Comparison of ENCODE assay signal across 13 cellular contexts in the genomic region with DNA sequence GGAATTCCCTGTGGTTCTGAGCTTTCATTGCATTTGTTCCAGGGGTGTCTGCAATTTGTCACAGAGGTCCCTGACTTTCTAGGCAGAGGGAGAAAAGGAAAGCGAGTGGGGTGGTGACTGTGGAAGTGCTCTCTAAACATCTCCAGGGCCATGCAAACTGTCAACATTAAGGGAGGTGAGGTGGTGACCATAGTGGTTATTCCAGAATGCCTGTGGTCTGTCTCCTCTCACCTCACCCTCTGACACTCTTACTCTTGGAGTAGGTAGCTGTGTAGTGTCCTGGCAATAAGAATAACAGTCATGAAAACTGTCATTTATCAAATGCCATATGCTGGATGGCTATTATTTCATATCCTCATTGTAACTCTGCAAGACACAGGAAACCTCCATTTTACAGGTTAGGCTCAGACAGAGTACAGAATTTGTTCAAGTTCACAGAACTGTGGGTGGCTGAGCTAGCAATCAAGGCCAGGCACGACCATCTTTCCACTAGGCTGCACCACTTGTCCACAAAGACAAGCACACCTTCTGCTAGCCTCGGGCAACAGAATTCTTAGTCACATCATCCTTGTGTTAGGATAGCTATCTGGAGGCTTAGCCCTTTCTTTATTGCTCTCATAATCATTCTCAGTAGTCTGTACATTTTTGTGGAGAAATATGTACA.
DNase-seq lines count a peak whose midpoint lies in the region; ATAC-seq and TF ChIP-seq lines count a peak whose summit lies in the region.
"Had no signal": no experiment of that assay in that cellular context is flagged by ENCODE, and none has a peak within 500 bp of the region (broad histone marks: within the 10 kb centered on the region; RNA-seq: fewer than 3 reads in every experiment).

No MANE protein-coding gene starts in this region.

- ATAC-seq in DND-41 (ENCODE audit: insufficient read depth, low read depth) (no peak), GM18519 (IDR thresholded peaks at IDR 0.05; ENCODE audit: low FRiP score, unreplicated experiment) (peak; percentile 35)
- ATAC-seq: gastroesophageal sphincter had no signal

- no peaks in the 10 kb centered on the region for H3K4me1 ChIP-seq in DND-41 (ENCODE audit: insufficient read depth, low read length)
- peaks cover 17% of the 10 kb centered on the region for H3K4me1 ChIP-seq in Loucy (ENCODE audit: insufficient read depth, low read length, poor library complexity, severe bottlenecking)
- H3K4me1 ChIP-seq in mammary epithelial cell (ENCODE audit: insufficient read depth, low read length), result no peaks in the 10 kb centered on the region
- no peaks in the 10 kb centered on the region for H3K4me1 ChIP-seq in colonic mucosa
- H3K4me1 ChIP-seq: gastroesophageal sphincter, upper lobe of left lung had no signal

- TF ChIP-seq CTCF in DND-41 (IDR thresholded peaks at IDR 0.05; ENCODE audit: borderline replicate concordance, extremely low read depth, low read length, poor library complexity, severe bottlenecking), result peak; percentile 12
- TF ChIP-seq CTCF in Loucy (conservative IDR thresholded peaks at IDR 0.05; ENCODE audit: low read length), result peak; percentile 24; the same call in 1 of the 2 replicates
- TF ChIP-seq CTCF in mammary epithelial cell (conservative IDR thresholded peaks at IDR 0.05 in 1 of 2, IDR thresholded peaks at IDR 0.05 in 1 of 2; ENCODE audit: extremely low read depth in 1 of 2, insufficient read depth in 1 of 2, low read depth in 1 of 2, low read length in 2 of 2), result peak; percentile 12 to 40
- TF ChIP-seq CTCF in colonic mucosa (IDR thresholded peaks at IDR 0.05), result no peak

- H2AFZ ChIP-seq in DND-41 (ENCODE audit: low read depth, low read length), result no peak overlapping the region
- peak overlapping the region; percentile 34 for H2AFZ ChIP-seq in Loucy (ENCODE audit: low read length)
- H2AFZ ChIP-seq in mammary epithelial cell (ENCODE audit: low read depth, low read length), result no peak overlapping the region

- CTCF ChIA-PET in mammary epithelial cell (lab: Charles Lee; ENCODE audit: low non-redundant PET), result no interaction called here

- H3K36me3 ChIP-seq in DND-41 (ENCODE audit: insufficient read depth, low read length) (no peaks in the 10 kb centered on the region), Loucy (ENCODE audit: insufficient read depth, low read length) (no peaks in the 10 kb centered on the region), mammary epithelial cell (ENCODE audit: insufficient read depth, low read length) (no peaks in the 10 kb centered on the region), colonic mucosa (no peaks in the 10 kb centered on the region)
- H3K36me3 ChIP-seq: gastroesophageal sphincter, upper lobe of left lung had no signal

- H3K9ac ChIP-seq in DND-41 (ENCODE audit: low read depth, low read length) (no peak overlapping the region), Loucy (ENCODE audit: low read depth, low read length, poor library complexity, severe bottlenecking) (no peak overlapping the region), mammary epithelial cell (ENCODE audit: insufficient read depth, low read length) (no peak overlapping the region), colonic mucosa (ENCODE audit: low read depth in 2 of 2, low read length in 2 of 2) (no peak overlapping the region)

- H3K9me3 ChIP-seq in DND-41 (ENCODE audit: insufficient read depth, low read length, severe bottlenecking), result no peaks in the 10 kb centered on the region
- no peaks in the 10 kb centered on the region for H3K9me3 ChIP-seq in Loucy (ENCODE audit: insufficient read depth, low read depth, low read length)
- H3K9me3 ChIP-seq in mammary epithelial cell (replicated peaks; ENCODE audit: insufficient read depth, low read length), result no peaks in the 10 kb centered on the region
- no peaks in the 10 kb centered on the region for H3K9me3 ChIP-seq in colonic mucosa
- H3K9me3 ChIP-seq: gastroesophageal sphincter, upper lobe of left lung had no signal

- no peaks in the 10 kb centered on the region for H3F3A ChIP-seq in Loucy (ENCODE audit: low read depth)

- dilution Hi-C loops in mammary epithelial cell (cut with HindIII; ENCODE audit: low sequenced_read_pairs), result no loop called here

- intact Hi-C loops in mammary epithelial cell (cut with micrococcal nuclease), result no loop called here
- intact Hi-C loops in colonic mucosa (cut with DNase I), result no loop called here

- no peak overlapping the region for H3K4me2 ChIP-seq in DND-41 (ENCODE audit: insufficient read depth, low read length)
- peak overlapping the region; percentile 11 for H3K4me2 ChIP-seq in Loucy (ENCODE audit: low read depth, low read length, poor library complexity, severe bottlenecking)
- H3K4me2 ChIP-seq in mammary epithelial cell (ENCODE audit: insufficient read depth, low read depth, low read length), result no peak overlapping the region

- H3K9me2 ChIP-seq in Loucy (replicated peaks; ENCODE audit: low read depth, low read length), result no peaks in the 10 kb centered on the region

- DNase-seq in DND-41 (no peak), mammary epithelial cell (peak; percentile 53), colonic mucosa (no peak), DMS 273 treated with DMSO at 0.1 percent for 48 hours (lab: John Stamatoyannopoulos, UW) (no peak), activated gamma-delta T cell treated with Interleukin-2 at 50 U/mL for 16 hours (no peak), NCI-H774 (lab: John Stamatoyannopoulos, UW) (no peak)
- DNase-seq: midbrain, NCI-H446 treated with DMSO at 0.1 percent for 48 hours, T-helper 17 cell, upper lobe of left lung had no signal

- in situ Hi-C loops in mammary epithelial cell (cut with MboI; ENCODE audit: low sequenced_read_pairs in 2 of 2), result no loop called here

- no TSS peak for BruUV-seq in mammary epithelial cell (replicated peaks; lab: Mats Ljungman, UMichigan)

- 45% methylated on average over 2 of the region's 3 CpGs for WGBS in mammary epithelial cell (ENCODE audit: low coverage, missing lambda C conversion rate)

- no peaks in the 10 kb centered on the region for H3K79me2 ChIP-seq in DND-41 (ENCODE audit: insufficient read depth, low read length)
- no peaks in the 10 kb centered on the region for H3K79me2 ChIP-seq in Loucy (ENCODE audit: insufficient read depth, low read length)
- H3K79me2 ChIP-seq in mammary epithelial cell (ENCODE audit: insufficient read depth, low read length), result no peaks in the 10 kb centered on the region

- H3K27me3 ChIP-seq in DND-41 (ENCODE audit: insufficient read depth, low read length, poor library complexity) (no peaks in the 10 kb centered on the region), Loucy (ENCODE audit: insufficient read depth, low read length, poor library complexity, severe bottlenecking) (no peaks in the 10 kb centered on the region), mammary epithelial cell (ENCODE audit: insufficient read depth, low read length) (peaks cover 5% of the 10 kb centered on the region), colonic mucosa (no peaks in the 10 kb centered on the region)
- H3K27me3 ChIP-seq: gastroesophageal sphincter, upper lobe of left lung had no signal

- H3K27ac ChIP-seq in DND-41 (ENCODE audit: low read length), result no peak overlapping the region
- no peak overlapping the region for H3K27ac ChIP-seq in mammary epithelial cell (ENCODE audit: insufficient read depth, low read depth, low read length)
- no peak overlapping the region for H3K27ac ChIP-seq in colonic mucosa
- H3K27ac ChIP-seq: gastroesophageal sphincter, upper lobe of left lung had no signal

- H3K4me3 ChIP-seq in DND-41 (ENCODE audit: low read depth in 1 of 2, low read length in 2 of 2), result no peak overlapping the region
- H3K4me3 ChIP-seq in Loucy (ENCODE audit: low read length, poor library complexity, severe bottlenecking), result no peak overlapping the region
- no peak overlapping the region for H3K4me3 ChIP-seq in mammary epithelial cell (replicated peaks in 1 of 3; ENCODE audit: insufficient read depth in 1 of 3, low read depth in 2 of 3, low read length in 3 of 3)
- H3K4me3 ChIP-seq in colonic mucosa, result no peak overlapping the region
- H3K4me3 ChIP-seq: gastroesophageal sphincter, upper lobe of left lung had no signal

- H4K20me1 ChIP-seq in DND-41 (ENCODE audit: insufficient read depth, low read length) (no peaks in the 10 kb centered on the region), Loucy (ENCODE audit: insufficient read depth, low read length, poor library complexity, severe bottlenecking) (no peaks in the 10 kb centered on the region), mammary epithelial cell (ENCODE audit: insufficient read depth, low read length) (no peaks in the 10 kb centered on the region)
